ENCODE assay signal across 1 cellular context in the genomic region with DNA sequence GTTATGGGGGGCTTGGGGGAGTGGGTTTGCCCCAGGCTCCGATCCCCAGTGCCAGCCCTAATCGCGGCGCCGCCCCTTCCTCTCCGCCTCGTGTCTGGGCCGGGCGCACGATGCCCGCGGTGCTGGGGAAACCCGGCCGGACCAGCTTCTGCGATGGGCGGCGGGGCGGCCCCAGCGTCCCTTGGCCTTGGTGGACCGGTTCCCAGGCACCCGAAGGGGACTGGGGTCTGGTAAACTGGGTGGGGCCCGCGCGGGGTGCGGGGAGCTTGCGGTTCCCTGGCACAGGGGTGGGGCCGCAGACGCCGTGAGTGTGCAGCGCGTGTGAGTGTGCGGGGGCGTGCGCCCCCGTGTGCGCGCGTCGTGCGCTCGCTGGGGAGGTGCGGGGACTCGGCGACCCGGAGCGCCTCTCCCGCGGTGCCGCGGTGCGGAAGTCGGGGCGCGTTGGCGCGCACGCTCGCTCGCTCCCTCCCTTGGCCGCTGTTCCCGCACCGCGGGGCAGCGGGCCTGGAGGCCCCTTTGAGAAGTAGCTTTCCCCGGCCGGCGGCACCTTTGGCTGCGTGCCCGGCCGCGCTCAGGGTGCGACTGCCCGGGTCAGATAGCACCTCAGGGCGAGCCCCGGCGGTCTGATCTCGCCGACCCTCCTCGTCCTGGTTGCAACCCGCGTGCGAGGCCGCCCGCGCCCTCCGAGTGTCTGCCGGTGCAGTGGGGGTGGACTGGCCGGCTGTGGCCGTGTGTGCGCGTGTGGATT.
TF ChIP-seq lines count a peak whose summit lies in the region.

No MANE protein-coding gene starts in this region.

TF ChIP-seq in HepG2, 621 proteins besides CTCF, POLR2A, EP300 and RAD21 (continued from another document and continues in another):
- TF ChIP-seq JUND (CRISPR knock-in tag; IDR thresholded peaks at IDR 0.05): no peak
- TF ChIP-seq SOX6 (IDR thresholded peaks at IDR 0.05): no peak
- TF ChIP-seq SOX6 (CRISPR knock-in tag; IDR thresholded peaks at IDR 0.05): no peak; the same call in none of the 2 replicates
- no peak for TF ChIP-seq ZNF652 (CRISPR knock-in tag; IDR thresholded peaks at IDR 0.05; ENCODE audit: borderline replicate concordance, low read depth)
- no peak for TF ChIP-seq ZNF781 (CRISPR knock-in tag; IDR thresholded peaks at IDR 0.05; ENCODE audit: borderline replicate concordance, not compliant biosample characterization)
- no peak for TF ChIP-seq ARHGAP35 (CRISPR knock-in tag; IDR thresholded peaks at IDR 0.05; ENCODE audit: borderline replicate concordance)
- TF ChIP-seq, protein P1, sequence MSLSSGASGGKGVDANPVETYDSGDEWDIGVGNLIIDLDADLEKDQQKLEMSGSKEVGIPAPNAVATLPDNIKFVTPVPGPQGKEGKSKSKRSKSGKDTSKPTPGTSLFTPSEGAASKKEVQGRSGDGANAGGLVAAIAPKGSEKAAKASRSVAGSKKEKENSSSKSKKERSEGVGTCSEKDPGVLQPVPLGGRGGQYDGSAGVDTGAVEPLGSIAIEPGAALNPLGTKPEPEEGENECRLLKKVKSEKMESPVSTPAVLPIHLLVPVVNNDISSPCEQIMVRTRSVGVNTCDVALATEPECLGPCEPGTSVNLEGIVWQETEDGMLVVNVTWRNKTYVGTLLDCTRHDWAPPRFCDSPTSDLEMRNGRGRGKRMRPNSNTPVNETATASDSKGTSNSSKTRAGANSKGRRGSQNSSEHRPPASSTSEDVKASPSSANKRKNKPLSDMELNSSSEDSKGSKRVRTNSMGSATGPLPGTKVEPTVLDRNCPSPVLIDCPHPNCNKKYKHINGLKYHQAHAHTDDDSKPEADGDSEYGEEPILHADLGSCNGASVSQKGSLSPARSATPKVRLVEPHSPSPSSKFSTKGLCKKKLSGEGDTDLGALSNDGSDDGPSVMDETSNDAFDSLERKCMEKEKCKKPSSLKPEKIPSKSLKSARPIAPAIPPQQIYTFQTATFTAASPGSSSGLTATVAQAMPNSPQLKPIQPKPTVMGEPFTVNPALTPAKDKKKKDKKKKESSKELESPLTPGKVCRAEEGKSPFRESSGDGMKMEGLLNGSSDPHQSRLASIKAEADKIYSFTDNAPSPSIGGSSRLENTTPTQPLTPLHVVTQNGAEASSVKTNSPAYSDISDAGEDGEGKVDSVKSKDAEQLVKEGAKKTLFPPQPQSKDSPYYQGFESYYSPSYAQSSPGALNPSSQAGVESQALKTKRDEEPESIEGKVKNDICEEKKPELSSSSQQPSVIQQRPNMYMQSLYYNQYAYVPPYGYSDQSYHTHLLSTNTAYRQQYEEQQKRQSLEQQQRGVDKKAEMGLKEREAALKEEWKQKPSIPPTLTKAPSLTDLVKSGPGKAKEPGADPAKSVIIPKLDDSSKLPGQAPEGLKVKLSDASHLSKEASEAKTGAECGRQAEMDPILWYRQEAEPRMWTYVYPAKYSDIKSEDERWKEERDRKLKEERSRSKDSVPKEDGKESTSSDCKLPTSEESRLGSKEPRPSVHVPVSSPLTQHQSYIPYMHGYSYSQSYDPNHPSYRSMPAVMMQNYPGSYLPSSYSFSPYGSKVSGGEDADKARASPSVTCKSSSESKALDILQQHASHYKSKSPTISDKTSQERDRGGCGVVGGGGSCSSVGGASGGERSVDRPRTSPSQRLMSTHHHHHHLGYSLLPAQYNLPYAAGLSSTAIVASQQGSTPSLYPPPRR (CRISPR knock-in tag; IDR thresholded peaks at IDR 0.05; ENCODE audit: borderline replicate concordance): no peak
- 0 out of 2 replicates have a peak, but pooled peaks have one; percentile 53 for TF ChIP-seq ELF4 (CRISPR knock-in tag; IDR thresholded peaks at IDR 0.05; ENCODE audit: borderline replicate concordance)
- no peak for TF ChIP-seq ZSCAN30 (CRISPR knock-in tag; IDR thresholded peaks at IDR 0.05)
- no peak for TF ChIP-seq ELF3 (CRISPR knock-in tag; IDR thresholded peaks at IDR 0.05)
- TF ChIP-seq PHF20 (CRISPR knock-in tag; IDR thresholded peaks at IDR 0.05): no peak
- no peak for TF ChIP-seq ISX (CRISPR knock-in tag; conservative IDR thresholded peaks at IDR 0.05)
- TF ChIP-seq YEATS4 (CRISPR knock-in tag; IDR thresholded peaks at IDR 0.05; ENCODE audit: borderline replicate concordance): peak; percentile 42; the same call in 1 of the 2 replicates
- peak; percentile 80; the same call in 1 of the 2 replicates for TF ChIP-seq ZNF776 (CRISPR knock-in tag; IDR thresholded peaks at IDR 0.05)
- TF ChIP-seq, protein P2, sequence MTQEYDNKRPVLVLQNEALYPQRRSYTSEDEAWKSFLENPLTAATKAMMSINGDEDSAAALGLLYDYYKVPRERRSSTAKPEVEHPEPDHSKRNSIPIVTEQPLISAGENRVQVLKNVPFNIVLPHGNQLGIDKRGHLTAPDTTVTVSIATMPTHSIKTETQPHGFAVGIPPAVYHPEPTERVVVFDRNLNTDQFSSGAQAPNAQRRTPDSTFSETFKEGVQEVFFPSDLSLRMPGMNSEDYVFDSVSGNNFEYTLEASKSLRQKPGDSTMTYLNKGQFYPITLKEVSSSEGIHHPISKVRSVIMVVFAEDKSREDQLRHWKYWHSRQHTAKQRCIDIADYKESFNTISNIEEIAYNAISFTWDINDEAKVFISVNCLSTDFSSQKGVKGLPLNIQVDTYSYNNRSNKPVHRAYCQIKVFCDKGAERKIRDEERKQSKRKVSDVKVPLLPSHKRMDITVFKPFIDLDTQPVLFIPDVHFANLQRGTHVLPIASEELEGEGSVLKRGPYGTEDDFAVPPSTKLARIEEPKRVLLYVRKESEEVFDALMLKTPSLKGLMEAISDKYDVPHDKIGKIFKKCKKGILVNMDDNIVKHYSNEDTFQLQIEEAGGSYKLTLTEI (CRISPR knock-in tag; conservative IDR thresholded peaks at IDR 0.05): no peak
- TF ChIP-seq MIER2 (CRISPR knock-in tag; IDR thresholded peaks at IDR 0.05): no peak
- TF ChIP-seq, protein P3, sequence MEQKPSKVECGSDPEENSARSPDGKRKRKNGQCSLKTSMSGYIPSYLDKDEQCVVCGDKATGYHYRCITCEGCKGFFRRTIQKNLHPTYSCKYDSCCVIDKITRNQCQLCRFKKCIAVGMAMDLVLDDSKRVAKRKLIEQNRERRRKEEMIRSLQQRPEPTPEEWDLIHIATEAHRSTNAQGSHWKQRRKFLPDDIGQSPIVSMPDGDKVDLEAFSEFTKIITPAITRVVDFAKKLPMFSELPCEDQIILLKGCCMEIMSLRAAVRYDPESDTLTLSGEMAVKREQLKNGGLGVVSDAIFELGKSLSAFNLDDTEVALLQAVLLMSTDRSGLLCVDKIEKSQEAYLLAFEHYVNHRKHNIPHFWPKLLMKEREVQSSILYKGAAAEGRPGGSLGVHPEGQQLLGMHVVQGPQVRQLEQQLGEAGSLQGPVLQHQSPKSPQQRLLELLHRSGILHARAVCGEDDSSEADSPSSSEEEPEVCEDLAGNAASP (CRISPR knock-in tag; IDR thresholded peaks at IDR 0.05; ENCODE audit: borderline replicate concordance): no peak
- TF ChIP-seq PCBP2 (optimal IDR thresholded peaks at IDR 0.05; ENCODE audit: low read depth, low read length, poor library complexity, severe bottlenecking): no peak
- 0 out of 2 replicates have a peak, but pooled peaks have one; percentile 58 for TF ChIP-seq ZNF431 (CRISPR knock-in tag; IDR thresholded peaks at IDR 0.05; ENCODE audit: borderline replicate concordance, low read depth)
- TF ChIP-seq ZNF256 (CRISPR knock-in tag; conservative IDR thresholded peaks at IDR 0.05): no peak
- peak; percentile 62 for TF ChIP-seq AGO2 (optimal IDR thresholded peaks at IDR 0.05; ENCODE audit: low read depth, low read length)
- peak; percentile 18; the same call in 1 of the 2 replicates for TF ChIP-seq MAFG (CRISPR knock-in tag; IDR thresholded peaks at IDR 0.05)
- TF ChIP-seq ZNF317 (CRISPR knock-in tag; IDR thresholded peaks at IDR 0.05): no peak
- TF ChIP-seq WIZ (CRISPR knock-in tag; IDR thresholded peaks at IDR 0.05): no peak
- no peak for TF ChIP-seq ZBTB8A (CRISPR knock-in tag; IDR thresholded peaks at IDR 0.05; ENCODE audit: borderline replicate concordance, low read depth)
- TF ChIP-seq FOSL2 (CRISPR knock-in tag; IDR thresholded peaks at IDR 0.05): no peak
- peak; percentile 31; the same call in 1 of the 2 replicates for TF ChIP-seq THAP9 (CRISPR knock-in tag; IDR thresholded peaks at IDR 0.05; ENCODE audit: borderline replicate concordance)
- TF ChIP-seq, protein P4, sequence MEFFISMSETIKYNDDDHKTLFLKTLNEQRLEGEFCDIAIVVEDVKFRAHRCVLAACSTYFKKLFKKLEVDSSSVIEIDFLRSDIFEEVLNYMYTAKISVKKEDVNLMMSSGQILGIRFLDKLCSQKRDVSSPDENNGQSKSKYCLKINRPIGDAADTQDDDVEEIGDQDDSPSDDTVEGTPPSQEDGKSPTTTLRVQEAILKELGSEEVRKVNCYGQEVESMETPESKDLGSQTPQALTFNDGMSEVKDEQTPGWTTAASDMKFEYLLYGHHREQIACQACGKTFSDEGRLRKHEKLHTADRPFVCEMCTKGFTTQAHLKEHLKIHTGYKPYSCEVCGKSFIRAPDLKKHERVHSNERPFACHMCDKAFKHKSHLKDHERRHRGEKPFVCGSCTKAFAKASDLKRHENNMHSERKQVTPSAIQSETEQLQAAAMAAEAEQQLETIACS (CRISPR knock-in tag; IDR thresholded peaks at IDR 0.05): peak; percentile 80
- no peak for TF ChIP-seq SMARCC2 (IDR thresholded peaks at IDR 0.05)
- no peak for TF ChIP-seq SCMH1 (CRISPR knock-in tag; IDR thresholded peaks at IDR 0.05; ENCODE audit: borderline replicate concordance)
- TF ChIP-seq ZNF546 (CRISPR knock-in tag; conservative IDR thresholded peaks at IDR 0.05): no peak
- TF ChIP-seq, protein P5, sequence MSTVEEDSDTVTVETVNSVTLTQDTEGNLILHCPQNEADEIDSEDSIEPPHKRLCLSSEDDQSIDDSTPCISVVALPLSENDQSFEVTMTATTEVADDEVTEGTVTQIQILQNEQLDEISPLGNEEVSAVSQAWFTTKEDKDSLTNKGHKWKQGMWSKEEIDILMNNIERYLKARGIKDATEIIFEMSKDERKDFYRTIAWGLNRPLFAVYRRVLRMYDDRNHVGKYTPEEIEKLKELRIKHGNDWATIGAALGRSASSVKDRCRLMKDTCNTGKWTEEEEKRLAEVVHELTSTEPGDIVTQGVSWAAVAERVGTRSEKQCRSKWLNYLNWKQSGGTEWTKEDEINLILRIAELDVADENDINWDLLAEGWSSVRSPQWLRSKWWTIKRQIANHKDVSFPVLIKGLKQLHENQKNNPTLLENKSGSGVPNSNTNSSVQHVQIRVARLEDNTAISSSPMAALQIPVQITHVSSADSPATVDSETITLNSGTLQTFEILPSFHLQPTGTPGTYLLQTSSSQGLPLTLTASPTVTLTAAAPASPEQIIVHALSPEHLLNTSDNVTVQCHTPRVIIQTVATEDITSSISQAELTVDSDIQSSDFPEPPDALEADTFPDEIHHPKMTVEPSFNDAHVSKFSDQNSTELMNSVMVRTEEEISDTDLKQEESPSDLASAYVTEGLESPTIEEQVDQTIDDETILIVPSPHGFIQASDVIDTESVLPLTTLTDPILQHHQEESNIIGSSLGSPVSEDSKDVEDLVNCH (CRISPR knock-in tag; IDR thresholded peaks at IDR 0.05): no peak
- TF ChIP-seq, protein P6, sequence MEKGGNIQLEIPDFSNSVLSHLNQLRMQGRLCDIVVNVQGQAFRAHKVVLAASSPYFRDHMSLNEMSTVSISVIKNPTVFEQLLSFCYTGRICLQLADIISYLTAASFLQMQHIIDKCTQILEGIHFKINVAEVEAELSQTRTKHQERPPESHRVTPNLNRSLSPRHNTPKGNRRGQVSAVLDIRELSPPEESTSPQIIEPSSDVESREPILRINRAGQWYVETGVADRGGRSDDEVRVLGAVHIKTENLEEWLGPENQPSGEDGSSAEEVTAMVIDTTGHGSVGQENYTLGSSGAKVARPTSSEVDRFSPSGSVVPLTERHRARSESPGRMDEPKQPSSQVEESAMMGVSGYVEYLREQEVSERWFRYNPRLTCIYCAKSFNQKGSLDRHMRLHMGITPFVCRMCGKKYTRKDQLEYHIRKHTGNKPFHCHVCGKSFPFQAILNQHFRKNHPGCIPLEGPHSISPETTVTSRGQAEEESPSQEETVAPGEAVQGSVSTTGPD (CRISPR knock-in tag; IDR thresholded peaks at IDR 0.05): no peak; the same call in 1 of the 2 replicates
- TF ChIP-seq ZGPAT (CRISPR knock-in tag; IDR thresholded peaks at IDR 0.05): no peak
- TF ChIP-seq, protein P7, sequence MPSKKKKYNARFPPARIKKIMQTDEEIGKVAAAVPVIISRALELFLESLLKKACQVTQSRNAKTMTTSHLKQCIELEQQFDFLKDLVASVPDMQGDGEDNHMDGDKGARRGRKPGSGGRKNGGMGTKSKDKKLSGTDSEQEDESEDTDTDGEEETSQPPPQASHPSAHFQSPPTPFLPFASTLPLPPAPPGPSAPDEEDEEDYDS (CRISPR knock-in tag; IDR thresholded peaks at IDR 0.05): no peak
- no peak for TF ChIP-seq ZNF556 (CRISPR knock-in tag; IDR thresholded peaks at IDR 0.05; ENCODE audit: borderline replicate concordance)
- no peak for TF ChIP-seq ZNF432 (CRISPR knock-in tag; IDR thresholded peaks at IDR 0.05; ENCODE audit: borderline replicate concordance)
- TF ChIP-seq ZEB1 (IDR thresholded peaks at IDR 0.05; ENCODE audit: insufficient replicate concordance, low read depth): no peak
- 0 out of 2 replicates have a peak, but pooled peaks have one; percentile 2 for TF ChIP-seq ZNF263 (CRISPR knock-in tag; IDR thresholded peaks at IDR 0.05)
- no peak for TF ChIP-seq ATAD3A (CRISPR knock-in tag; IDR thresholded peaks at IDR 0.05)
- TF ChIP-seq U2AF1 (optimal IDR thresholded peaks at IDR 0.05; ENCODE audit: low read depth, low read length): no peak
- TF ChIP-seq ZNF678 (CRISPR knock-in tag; IDR thresholded peaks at IDR 0.05): no peak
- 0 out of 2 replicates have a peak, but pooled peaks have one; percentile 22 for TF ChIP-seq SIX4 (CRISPR knock-in tag; IDR thresholded peaks at IDR 0.05)
